Comparison of ENCODE assay signal across 8 cellular contexts in the genomic region with DNA sequence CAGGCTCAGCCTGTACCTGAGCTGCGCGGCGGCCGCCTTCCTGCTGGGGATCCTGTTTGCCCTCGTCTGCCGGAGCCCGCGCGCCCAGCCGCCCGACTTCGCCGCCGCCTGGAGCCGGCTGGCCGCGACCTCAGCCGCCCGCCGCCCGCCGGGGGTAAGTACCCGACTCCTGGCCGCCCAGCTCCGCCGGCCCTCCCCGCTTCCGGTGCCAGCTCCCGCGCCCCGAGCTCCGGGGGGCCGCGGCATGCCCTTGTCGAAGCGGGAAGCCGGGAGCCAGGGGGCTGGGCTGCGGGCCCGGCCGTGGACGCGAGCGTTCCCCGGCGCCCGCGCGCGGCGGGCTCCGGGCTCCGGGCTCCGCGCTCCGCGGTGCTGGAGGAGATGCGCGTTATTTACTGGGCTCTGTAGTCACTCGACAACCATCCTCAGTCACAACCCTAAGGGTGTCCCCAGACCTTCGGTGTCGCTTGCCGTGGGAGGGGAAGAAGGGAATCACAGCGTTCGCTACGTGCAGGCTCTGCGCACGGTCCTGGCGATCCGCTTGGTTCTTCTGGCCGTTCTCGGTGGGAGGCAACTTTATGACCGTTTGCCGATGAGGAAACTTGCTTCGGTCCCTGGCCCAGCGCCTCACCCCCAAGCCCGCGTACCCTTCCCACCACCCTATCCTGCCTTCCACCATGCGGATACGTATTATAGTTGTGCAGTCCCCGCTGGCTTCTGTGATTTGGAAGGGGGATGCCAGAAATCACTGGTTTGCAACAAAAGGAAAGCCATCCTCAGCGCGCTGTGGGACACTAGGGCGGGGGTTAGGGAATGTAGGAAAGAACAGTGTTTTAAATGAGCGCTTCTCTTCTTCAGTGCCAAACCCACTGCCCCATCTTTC. TPM values are rescaled to one million over a fixed set of nuclear protein-coding genes. Genes with fewer than 3 reads are reported as not detected.
DNase-seq lines count a peak whose midpoint lies in the region; ATAC-seq and TF ChIP-seq lines count a peak whose summit lies in the region.

No MANE protein-coding gene starts in this region.

- H3K36me3 Mint-ChIP-seq in CD4-positive, CD25-positive, alpha-beta regulatory T cell, result no peaks in the 10 kb centered on the region
- no peaks in the 10 kb centered on the region for H3K36me3 Mint-ChIP-seq in chondrocyte (ENCODE audit: low read depth)

- DNase-seq in CD4-positive, CD25-positive, alpha-beta regulatory T cell, result peak; percentile 22 to 60 (median 47)
- DNase-seq in chondrocyte (ENCODE audit: low spot score), result no peak
- DNase-seq in kidney epithelial cell (ENCODE audit: low read depth), result no peak
- DNase-seq in stimulated activated CD4-positive, alpha-beta T cell treated with anti-CD3 and anti-CD28 coated beads, Interleukin-15, amount 100 ng/mL, for 1 hour (ENCODE audit: low read depth in 1 of 2, low spot score in 1 of 2), result peak; percentile 13 to 27
- no peak for DNase-seq in NCI-H524 treated with DMSO at 0.1 percent for 48 hours (lab: John Stamatoyannopoulos, UW)

- peaks cover 24 to 60% (median 41%) of the 10 kb centered on the region in 4 donors for H3K4me1 Mint-ChIP-seq in CD4-positive, CD25-positive, alpha-beta regulatory T cell
- H3K4me1 Mint-ChIP-seq in chondrocyte (ENCODE audit: low read depth), result peaks cover 50% of the 10 kb centered on the region

- H3K4me3 ChIP-seq in CD4-positive, CD25-positive, alpha-beta regulatory T cell (ENCODE audit: low read depth, low read length), result peak overlapping the region; percentile 86
- H3K4me3 ChIP-seq in WI38 (ENCODE audit: low read depth, low read length) (peak overlapping the region; percentile 82), kidney epithelial cell (ENCODE audit: low read depth, low read length) (peak overlapping the region; percentile 99)

- peaks cover 24% of the 10 kb centered on the region for H3K4me1 ChIP-seq in CD4-positive, CD25-positive, alpha-beta regulatory T cell (ENCODE audit: control insufficient read depth, insufficient read depth, low read length, poor library complexity, severe bottlenecking)

- no peaks in the 10 kb centered on the region for H3K36me3 ChIP-seq in CD4-positive, CD25-positive, alpha-beta regulatory T cell (ENCODE audit: control insufficient read depth, insufficient read depth, low read length)
- H3K36me3 ChIP-seq in kidney epithelial cell (ENCODE audit: control insufficient read depth, insufficient read depth, low read length), result no peaks in the 10 kb centered on the region

- no peaks in the 10 kb centered on the region for H3K9me3 ChIP-seq in CD4-positive, CD25-positive, alpha-beta regulatory T cell (ENCODE audit: control insufficient read depth in 2 of 2, low read length in 2 of 2)

- peaks cover 8% of the 10 kb centered on the region for H3K27me3 Mint-ChIP-seq in CD4-positive, CD25-positive, alpha-beta regulatory T cell
- no peaks in the 10 kb centered on the region for H3K27me3 Mint-ChIP-seq in chondrocyte (ENCODE audit: low read depth)

- peak overlapping the region; percentile 90 to 97 (median 94) for H3K4me3 Mint-ChIP-seq in CD4-positive, CD25-positive, alpha-beta regulatory T cell
- peak overlapping the region; percentile 92 for H3K4me3 Mint-ChIP-seq in chondrocyte (ENCODE audit: unreplicated experiment)

- TF ChIP-seq CTCF in WI38 (IDR thresholded peaks at IDR 0.05; ENCODE audit: low read depth, low read length) (no peak), chondrocyte (IDR thresholded peaks at IDR 0.05) (no peak), kidney epithelial cell (IDR thresholded peaks at IDR 0.05; ENCODE audit: insufficient read depth, low read length, poor library complexity, severe bottlenecking) (no peak)

- H3K27ac ChIP-seq in CD4-positive, CD25-positive, alpha-beta regulatory T cell (ENCODE audit: insufficient read depth, low read length, poor library complexity, severe bottlenecking), result no peak overlapping the region

- peak overlapping the region; percentile 38 to 85 (median 66) for H3K27ac Mint-ChIP-seq in CD4-positive, CD25-positive, alpha-beta regulatory T cell
- H3K27ac Mint-ChIP-seq in chondrocyte (ENCODE audit: unreplicated experiment), result peak overlapping the region; percentile 95

- ATAC-seq in CD4-positive, CD25-positive, alpha-beta regulatory T cell (ENCODE audit: low read depth in 2 of 2), result peak; percentile 41 to 42
- ATAC-seq in GM19438 (IDR thresholded peaks at IDR 0.05; ENCODE audit: low read depth, unreplicated experiment) (peak; percentile 3), HG03521 (IDR thresholded peaks at IDR 0.05; ENCODE audit: unreplicated experiment) (peak; percentile 11)

- no peaks in the 10 kb centered on the region for H3K9me3 Mint-ChIP-seq in CD4-positive, CD25-positive, alpha-beta regulatory T cell
- no peaks in the 10 kb centered on the region for H3K9me3 Mint-ChIP-seq in chondrocyte (ENCODE audit: low read depth)

- no peaks in the 10 kb centered on the region for H3K27me3 ChIP-seq in CD4-positive, CD25-positive, alpha-beta regulatory T cell (ENCODE audit: control insufficient read depth, insufficient read depth, low read length)
- H3K27me3 ChIP-seq in kidney epithelial cell (ENCODE audit: control insufficient read depth, insufficient read depth, low read length), result no peaks in the 10 kb centered on the region

RNA-seq across cellular contexts. Expression of a gene that starts 0.9 kb away (rescaled TPM):
- 22.2 TPM for total RNA-seq in CD4-positive, CD25-positive, alpha-beta regulatory T cell
- polyA plus RNA-seq in CD4-positive, CD25-positive, alpha-beta regulatory T cell, result 1 to 10 TPM; 3.7 to 8.6 (median 7.0) TPM
- total RNA-seq in chondrocyte, result 53.5 to 57.5 TPM (median 53.6 TPM) in 3 replicates
- 15.5 and 15.7 TPM in 2 replicates for total RNA-seq in kidney epithelial cell

RNA-seq across cellular contexts. Expression of a gene that starts 6.5 kb away (rescaled TPM):
- 28.3 TPM for total RNA-seq in CD4-positive, CD25-positive, alpha-beta regulatory T cell
- 10 to 100 TPM; 68.6 to 87.1 (median 80.2) TPM for polyA plus RNA-seq in CD4-positive, CD25-positive, alpha-beta regulatory T cell
- 48.5 to 53.1 TPM (median 50.1 TPM) in 3 replicates for total RNA-seq in chondrocyte
- 31.2 and 32.5 TPM in 2 replicates for total RNA-seq in kidney epithelial cell

Comparison
In these comparisons a context has a peak if more than half of its experiments do, and no peak if none do; other contexts are left out.
1. DNase-seq: peak in CD4-positive, CD25-positive, alpha-beta regulatory T cell (3 of 3) and stimulated activated CD4-positive, alpha-beta T cell treated with anti-CD3 and anti-CD28 coated beads, Interleukin-15, amount 100 ng/mL, for 1 hour (2 of 2); none in chondrocyte (single experiment), kidney epithelial cell (single experiment) and NCI-H524 treated with DMSO at 0.1 percent for 48 hours (single experiment).
2. Peak in every context shown above with its lines, with median percentiles within 50 percentile points of each other: ATAC-seq and H3K4me3 ChIP-seq.